Comparison of ENCODE assay signal across 22 cellular contexts in genomic region chr16:56852401-56852730, GRCh38. TPM values are rescaled to one million over a fixed set of nuclear protein-coding genes. Genes with fewer than 3 reads are reported as not detected.
"Had no signal": no experiment of that assay in that cellular context is flagged by ENCODE, and none has a peak within 500 bp of the region (broad histone marks: within the 10 kb centered on the region; RNA-seq: fewer than 3 reads in every experiment).

No MANE protein-coding gene starts in this region.

- ATAC-seq: activated naive CD4-positive, alpha-beta T cell treated with anti-CD3 and anti-CD28 coated beads, Interleukin-2, amount 50 U/mL, for 72 hours; effector memory CD8-positive, alpha-beta T cell; natural killer cell; stimulated activated naive CD8-positive, alpha-beta T cell treated with anti-CD3 and anti-CD28 coated beads, Interleukin-15, Interleukin-2, amounts not matched to agents 100 U/mL and 50 U/mL, for 24 hours had no signal

- H3K4me3 Mint-ChIP-seq: activated T-helper 1 cell treated with anti-CD3 and anti-CD28 coated beads, Interleukin-12 subunit alpha, Interleukin-12 subunit beta, Interleukin-2, Interleukin-4 antibody, amounts not matched to agents 30 ng/mL and 10 ng/mL and 1 ng/mL, durations not matched to agents 14 hours and 24 hours and 36 hours; effector memory CD8-positive, alpha-beta T cell; memory B cell; natural killer cell had no signal

- DNase-seq: activated CD4-positive, alpha-beta T cell treated with anti-CD3 and anti-CD28 coated beads, Interleukin-2, amount 50 U/mL, for 48 hours; activated gamma-delta T cell treated with Interleukin-2 at 50 U/mL for 16 hours; activated T-cell treated with anti-CD3 and anti-CD28 coated beads for 4 hours; effector memory CD8-positive, alpha-beta T cell; esophagus squamous epithelium; natural killer cell; stimulated activated naive CD8-positive, alpha-beta T cell treated with anti-CD3 and anti-CD28 coated beads, Interleukin-15, Interleukin-2, amounts not matched to agents 100 U/mL and 50 U/mL, for 24 hours; substantia nigra; tibial artery; uterus had no signal

- H3K4me1 ChIP-seq: uterus had no signal

- H3K79me2 ChIP-seq: hepatocyte had no signal

- H3K4me3 ChIP-seq: adrenal gland, esophagus squamous epithelium, hepatocyte, right atrium auricular region, tibial artery, uterus had no signal

- H3K36me3 Mint-ChIP-seq: memory B cell, natural killer cell had no signal

- H3K27me3 ChIP-seq: adrenal gland, esophagus squamous epithelium, hepatocyte, right atrium auricular region, tibial artery, uterus had no signal

- H3K9me3 Mint-ChIP-seq: activated naive CD4-positive, alpha-beta T cell treated with anti-CD3 and anti-CD28 coated beads, Interleukin-2, amount 50 U/mL, for 72 hours; activated T-helper 1 cell treated with anti-CD3 and anti-CD28 coated beads, Interleukin-12 subunit alpha, Interleukin-12 subunit beta, Interleukin-2, Interleukin-4 antibody, amounts not matched to agents 30 ng/mL and 10 ng/mL and 1 ng/mL, durations not matched to agents 14 hours and 24 hours and 36 hours; effector memory CD8-positive, alpha-beta T cell; memory B cell; natural killer cell had no signal

- H3K36me3 ChIP-seq: adrenal gland, esophagus squamous epithelium, right atrium auricular region, tibial artery, uterus had no signal

- H3K4me2 ChIP-seq: hepatocyte had no signal

- H3K27me3 Mint-ChIP-seq: effector memory CD8-positive, alpha-beta T cell; memory B cell; progenitor cell of endocrine pancreas had no signal

- H3K27ac Mint-ChIP-seq: activated T-helper 1 cell treated with anti-CD3 and anti-CD28 coated beads, Interleukin-12 subunit alpha, Interleukin-12 subunit beta, Interleukin-2, Interleukin-4 antibody, amounts not matched to agents 30 ng/mL and 10 ng/mL and 1 ng/mL, durations not matched to agents 14 hours and 24 hours and 36 hours; effector memory CD8-positive, alpha-beta T cell; memory B cell; natural killer cell; progenitor cell of endocrine pancreas had no signal

- H2AFZ ChIP-seq: hepatocyte had no signal

- H3K27ac ChIP-seq: adrenal gland, esophagus squamous epithelium, hepatocyte, right atrium auricular region, tibial artery, uterus had no signal

- H3K9me3 ChIP-seq: adrenal gland, esophagus squamous epithelium, right atrium auricular region, tibial artery, uterus had no signal

RNA-seq across cellular contexts. Expression of gene SLC12A3, which starts 12.6 kb away (rescaled TPM):
- total RNA-seq: activated naive CD4-positive, alpha-beta T cell treated with anti-CD3 and anti-CD28 coated beads, Interleukin-2, amount 50 U/mL, for 72 hours; activated T-helper 1 cell treated with anti-CD3 and anti-CD28 coated beads, Interleukin-12 subunit alpha, Interleukin-12 subunit beta, Interleukin-2, Interleukin-4 antibody, amounts not matched to agents 30 ng/mL and 10 ng/mL and 1 ng/mL, durations not matched to agents 14 hours and 24 hours and 36 hours; adrenal gland; chondrocyte; dermis microvascular lymphatic vessel endothelial cell; esophagus squamous epithelium; fibroblast of villous mesenchyme; hepatocyte; natural killer cell; progenitor cell of endocrine pancreas; right atrium auricular region; skeletal muscle tissue had no signal
- polyA plus RNA-seq: hepatocyte, liver had no signal
